ENCODE assay signal across 7 cellular contexts in genomic region chr2:102240640-102241370, GRCh38. TPM values are rescaled to one million over a fixed set of nuclear protein-coding genes. Genes with fewer than 3 reads are reported as not detected.
DNase-seq lines count a peak whose midpoint lies in the region; ATAC-seq, FAIRE-seq and TF ChIP-seq lines count a peak whose summit lies in the region.

No MANE protein-coding gene starts in this region.

- H3K4me1 ChIP-seq in ascending aorta, result peaks cover 0 to 4% of the 10 kb centered on the region in 2 donors

- no peaks in the 10 kb centered on the region for H3K27me3 Mint-ChIP-seq in T-helper 2 cell treated with Interferon-gamma antibody and Interleukin-4, amounts not matched to agents 5 μg/mL and 100 μg/mL, for 36 hours (ENCODE audit: low read depth)

- H3K4me1 Mint-ChIP-seq in T-helper 2 cell treated with Interferon-gamma antibody and Interleukin-4, amounts not matched to agents 5 μg/mL and 100 μg/mL, for 36 hours (ENCODE audit: low read depth), result peaks cover 19% of the 10 kb centered on the region

- intact Hi-C loops in ascending aorta (cut with DNase I) (loop anchor here (1.0 to 5.0 kb wide), 4 partner anchors 52 to 359 kb away; no protein-coding TSS in a partner anchor), sciatic nerve (cut with DNase I) (no loop called here)

- H3K36me3 ChIP-seq in ascending aorta, result no peaks in the 10 kb centered on the region

- H3K4me3 ChIP-seq in ascending aorta, result peak overlapping the region; percentile 28 to 35

- TF ChIP-seq CTCF in ascending aorta (IDR thresholded peaks at IDR 0.05), result peak; percentile 92 to 98 (median 98)

- TF ChIP-seq POLR2A in GM12892 (IDR thresholded peaks at IDR 0.05; ENCODE audit: low read depth, low read length), result no peak

- FAIRE-seq in GM12892 (lab: Jason Lieb, UNC), result peak; percentile 89

- no peaks in the 10 kb centered on the region for H3K9me3 Mint-ChIP-seq in T-helper 2 cell treated with Interferon-gamma antibody and Interleukin-4, amounts not matched to agents 5 μg/mL and 100 μg/mL, for 36 hours

- H3K27me3 ChIP-seq in ascending aorta, result no peaks in the 10 kb centered on the region

- peak overlapping the region; percentile 25 for H3K4me3 Mint-ChIP-seq in T-helper 2 cell treated with Interferon-gamma antibody and Interleukin-4, amounts not matched to agents 5 μg/mL and 100 μg/mL, for 36 hours

- no peaks in the 10 kb centered on the region for H3K9me3 ChIP-seq in ascending aorta

- H3K36me3 Mint-ChIP-seq in T-helper 2 cell treated with Interferon-gamma antibody and Interleukin-4, amounts not matched to agents 5 μg/mL and 100 μg/mL, for 36 hours (ENCODE audit: low read depth), result no peaks in the 10 kb centered on the region

- ATAC-seq in HG02763 (IDR thresholded peaks at IDR 0.05; ENCODE audit: unreplicated experiment) (peak; percentile 84), sciatic nerve (peak; percentile 93)

- DNase-seq in GM12892 (ENCODE audit: insufficient read length) (peak; percentile 70), NCI-H1417 (lab: John Stamatoyannopoulos, UW) (peak; percentile 46 to 74 (median 61)), ascending aorta (ENCODE audit: low spot score in 2 of 2) (peak; percentile 71 to 95), hepatic stellate cell (ENCODE audit: low spot score) (peak; percentile 93), sciatic nerve (ENCODE audit: low spot score) (peak; percentile 96)
- DNase-seq in T-helper 2 cell treated with Interferon-gamma antibody and Interleukin-4, amounts not matched to agents 5 μg/mL and 100 μg/mL, for 36 hours (ENCODE audit: low spot score), result peak; percentile 87

- peak overlapping the region; percentile 74 for H3K27ac Mint-ChIP-seq in T-helper 2 cell treated with Interferon-gamma antibody and Interleukin-4, amounts not matched to agents 5 μg/mL and 100 μg/mL, for 36 hours

- peak overlapping the region; percentile 58 to 71 for H3K27ac ChIP-seq in ascending aorta

RNA-seq across cellular contexts. Expression of gene IL1RL2, which starts 54.0 kb away (rescaled TPM):
- polyA plus RNA-seq in GM12892 (2012; ENCODE audit: missing spikeins), result not detected
- total RNA-seq in ascending aorta, result not detected
- not detected for total RNA-seq in sciatic nerve

Comparison
In these comparisons a context has a peak if more than half of its experiments do, and no peak if none do; other contexts are left out.
1. Peak in every context shown above with its lines: DNase-seq, ATAC-seq, H3K4me3 ChIP-seq and H3K27ac ChIP-seq.